In genomic region chr1:78676347-78676982, GRCh38 we compare ENCODE assay signal across 8 cellular contexts. TPM values are rescaled to one million over a fixed set of nuclear protein-coding genes. Genes with fewer than 3 reads are reported as not detected.
DNase-seq lines count a peak whose midpoint lies in the region; ATAC-seq, FAIRE-seq and TF ChIP-seq lines count a peak whose summit lies in the region.

No MANE protein-coding gene starts in this region.

- DNase-seq in GM04504 (ENCODE audit: low read depth) (peak; percentile 38), MM.1S (peak; percentile 66), T-cell (peak in 28 of 34 experiments; percentile 5 to 66 (median 37)), lung microvascular endothelial cell (ENCODE audit: low read depth in 2 of 2) (peak; percentile 79 to 85)
- DNase-seq in stimulated activated CD8-positive, alpha-beta memory T cell treated with anti-CD3 and anti-CD28 coated beads, Interleukin-4, amount 100 ng/mL, for 48 hours, result peak; percentile 65

- no peak overlapping the region for H3K27ac Mint-ChIP-seq in T-cell

- peaks cover 8 to 13% (median 11%) of the 10 kb centered on the region in 3 donors for H3K4me1 Mint-ChIP-seq in T-cell

- H3K36me3 ChIP-seq in MM.1S (replicated peaks; ENCODE audit: insufficient read depth, low read length), result no peaks in the 10 kb centered on the region

- H3K4me3 ChIP-seq in MM.1S (ENCODE audit: low read length), result no peak overlapping the region

- peaks cover 11% of the 10 kb centered on the region; the same call in 1 of the 2 replicates for H3K4me1 ChIP-seq in MM.1S (ENCODE audit: low read length)

- no peak overlapping the region for H3K4me2 ChIP-seq in MM.1S (ENCODE audit: low read depth, low read length)

- POLR2A ChIA-PET in T-cell (lab: Charles Lee), result no interaction called here

- TF ChIP-seq CTCF in MM.1S (IDR thresholded peaks at IDR 0.05; ENCODE audit: low read length), result peak; percentile 78

- no peak overlapping the region for H3K4me3 Mint-ChIP-seq in T-cell

- no peaks in the 10 kb centered on the region for H3K36me3 Mint-ChIP-seq in T-cell

- peaks cover 3 to 4% of the 10 kb centered on the region in 2 donors for H3K27me3 Mint-ChIP-seq in T-cell

- CTCF ChIA-PET in T-cell (lab: Charles Lee), result interaction anchor here (0.6 to 2.5 kb wide), 18 partner anchors 27 to 547 kb away, joined by 3 to 25 read pairs (median 4); partner anchors contain the start of genes IFI44L (in 2 of the 2) and IFI44 (in 1 of the 2)

- no peaks in the 10 kb centered on the region for H3K9me3 ChIP-seq in MM.1S (replicated peaks; ENCODE audit: insufficient read depth, low read length)

- H3K9me3 Mint-ChIP-seq in T-cell, result no peaks in the 10 kb centered on the region

- FAIRE-seq in A204.1 (lab: Jason Lieb, UNC), result peak; percentile 98
- FAIRE-seq in colon (lab: Jason Lieb, UNC), result peak; percentile 82

- H3K27ac ChIP-seq in MM.1S (ENCODE audit: low read length), result no peak overlapping the region

- H3K27me3 ChIP-seq in MM.1S (replicated peaks; ENCODE audit: insufficient read depth, low read length), result no peaks in the 10 kb centered on the region

- ATAC-seq in T-cell (replicated peaks in 1 of 4), result peak in 2 of 4 experiments; percentile 50 to 64
- ATAC-seq in HG02884 (IDR thresholded peaks at IDR 0.05; ENCODE audit: unreplicated experiment), result no peak

- H3K9me2 ChIP-seq in MM.1S (replicated peaks; ENCODE audit: insufficient read depth, low read length), result no peaks in the 10 kb centered on the region

- no peaks in the 10 kb centered on the region for H3K79me2 ChIP-seq in MM.1S (ENCODE audit: low read length)

- no peak overlapping the region for H2AFZ ChIP-seq in MM.1S (ENCODE audit: low read length)

- no peak overlapping the region for H3K9ac ChIP-seq in MM.1S (ENCODE audit: low read length)

- H4K20me1 ChIP-seq in MM.1S (ENCODE audit: insufficient read depth, low read length), result no peaks in the 10 kb centered on the region

- H3F3A ChIP-seq in MM.1S (ENCODE audit: insufficient read depth, low read length), result no peaks in the 10 kb centered on the region

RNA-seq across cellular contexts. Expression of gene IFI44, which starts 26.8 kb away (rescaled TPM):
- total RNA-seq in T-cell (10 to 100 TPM; 27.0 to 54.2 (median 38.1) TPM), lung microvascular endothelial cell (3.2 and 15.0 TPM in 2 replicates)

RNA-seq across cellular contexts. Expression of gene IFI44L, which starts 56.2 kb away (rescaled TPM):
- total RNA-seq in T-cell (10 to 100 TPM in 2 of 5 donors, 1 to 10 TPM in 3; 4.5 to 30.4 (median 6.6) TPM), lung microvascular endothelial cell (under 0.01 and 0.44 TPM in 2 replicates)
